In genomic region chr10:91347529-91347928, GRCh38 we compare ENCODE assay signal across 28 cellular contexts.
"Had no signal": no experiment of that assay in that cellular context is flagged by ENCODE, and none has a peak within 500 bp of the region (broad histone marks: within the 10 kb centered on the region; RNA-seq: fewer than 3 reads in every experiment).

No MANE protein-coding gene starts in this region.

- H3K27ac ChIP-seq: esophagus squamous epithelium, heart left ventricle, lower lobe of right lung had no signal

- H3K36me3 Mint-ChIP-seq: activated CD8-positive, alpha-beta memory T cell treated with anti-CD3 and anti-CD28 coated beads, Interleukin-2, amount 10 ng/mL, durations not matched to agents 7 days and 5 days; activated naive CD4-positive, alpha-beta T cell treated with anti-CD3 and anti-CD28 coated beads, Interleukin-2, amount 50 U/mL, for 72 hours; brain; naive B cell; stimulated activated naive B cell treated with anti-CD40 and anti-IgM and Interleukin-4, amounts not matched to agents 10 μg/mL and 1 μg/mL and 100 μg/mL, for 72 hours; type B pancreatic cell had no signal

- DNase-seq: activated CD4-positive, alpha-beta memory T cell treated with anti-CD3 and anti-CD28 coated beads, Interleukin-2, amount 10 ng/mL, durations not matched to agents 7 days and 5 days; activated CD4-positive, alpha-beta T cell treated with anti-CD3 and anti-CD28 coated beads, Interleukin-2, amount 10 ng/mL, durations not matched to agents 24 days and 14 days; activated CD4-positive, CD25-positive, alpha-beta regulatory T cell; activated CD8-positive, alpha-beta memory T cell treated with anti-CD3 and anti-CD28 coated beads, Interleukin-2, amount 10 ng/mL, durations not matched to agents 7 days and 5 days; activated gamma-delta T cell treated with Interleukin-2 at 50 U/mL for 16 hours; activated T-cell treated with anti-CD3 and anti-CD28 coated beads for 4 hours; aorta; central memory CD4-positive, alpha-beta T cell; dermis blood vessel endothelial cell; effector memory CD8-positive, alpha-beta T cell; esophagus squamous epithelium; heart left ventricle; kidney; lower lobe of right lung; naive B cell; nucleus accumbens; stimulated activated CD4-positive, alpha-beta T cell treated with anti-CD3 and anti-CD28 coated beads, Interleukin-15, amount 100 ng/mL, for 24 hours; stimulated activated CD8-positive, alpha-beta memory T cell treated with anti-CD3 and anti-CD28 coated beads, Interleukin-4, amount 100 ng/mL, for 48 hours; stimulated activated naive B cell treated with anti-CD40 and anti-IgM and Interleukin-4, amounts not matched to agents 10 μg/mL and 1 μg/mL and 100 μg/mL, for 72 hours; SW 1271; T-helper 17 cell had no signal

- H3K4me2 ChIP-seq: smooth muscle cell had no signal

- ATAC-seq: activated CD8-positive, alpha-beta memory T cell treated with anti-CD3 and anti-CD28 coated beads, Interleukin-2, amount 10 ng/mL, durations not matched to agents 7 days and 5 days; effector memory CD8-positive, alpha-beta T cell; heart left ventricle; left lobe of liver; lower lobe of right lung; sciatic nerve; stimulated activated naive B cell treated with anti-CD40 and anti-IgM and Interleukin-4, amounts not matched to agents 10 μg/mL and 1 μg/mL and 100 μg/mL, for 72 hours; T-helper 17 cell had no signal

- H3K36me3 ChIP-seq: esophagus squamous epithelium, heart left ventricle, lower lobe of right lung had no signal

- H3K27me3 ChIP-seq: esophagus squamous epithelium, heart left ventricle had no signal

- H3K4me3 Mint-ChIP-seq: activated CD4-positive, alpha-beta memory T cell treated with anti-CD3 and anti-CD28 coated beads, Interleukin-2, amount 10 ng/mL, durations not matched to agents 7 days and 5 days; activated CD4-positive, alpha-beta T cell treated with anti-CD3 and anti-CD28 coated beads, Interleukin-2, amount 10 ng/mL, durations not matched to agents 24 days and 14 days; activated CD8-positive, alpha-beta memory T cell treated with anti-CD3 and anti-CD28 coated beads, Interleukin-2, amount 10 ng/mL, durations not matched to agents 7 days and 5 days; activated T-helper 1 cell treated with anti-CD3 and anti-CD28 coated beads, Interleukin-12 subunit alpha, Interleukin-12 subunit beta, Interleukin-2, Interleukin-4 antibody, amounts not matched to agents 30 ng/mL and 10 ng/mL and 1 ng/mL, durations not matched to agents 14 hours and 24 hours and 36 hours; brain; effector memory CD8-positive, alpha-beta T cell; naive B cell; stimulated activated naive B cell treated with anti-CD40 and anti-IgM and Interleukin-4, amounts not matched to agents 10 μg/mL and 1 μg/mL and 100 μg/mL, for 72 hours; T-helper 17 cell; type B pancreatic cell had no signal

- H3K9me3 Mint-ChIP-seq: activated CD4-positive, alpha-beta memory T cell treated with anti-CD3 and anti-CD28 coated beads, Interleukin-2, amount 10 ng/mL, durations not matched to agents 7 days and 5 days; activated CD4-positive, alpha-beta T cell treated with anti-CD3 and anti-CD28 coated beads, Interleukin-2, amount 10 ng/mL, durations not matched to agents 24 days and 14 days; activated naive CD4-positive, alpha-beta T cell treated with anti-CD3 and anti-CD28 coated beads, Interleukin-2, amount 50 U/mL, for 72 hours; activated T-helper 1 cell treated with anti-CD3 and anti-CD28 coated beads, Interleukin-12 subunit alpha, Interleukin-12 subunit beta, Interleukin-2, Interleukin-4 antibody, amounts not matched to agents 30 ng/mL and 10 ng/mL and 1 ng/mL, durations not matched to agents 14 hours and 24 hours and 36 hours; effector memory CD8-positive, alpha-beta T cell; naive B cell had no signal

- H3K27ac Mint-ChIP-seq: activated CD4-positive, alpha-beta memory T cell treated with anti-CD3 and anti-CD28 coated beads, Interleukin-2, amount 10 ng/mL, durations not matched to agents 7 days and 5 days; activated CD4-positive, alpha-beta T cell treated with anti-CD3 and anti-CD28 coated beads, Interleukin-2, amount 10 ng/mL, durations not matched to agents 24 days and 14 days; activated CD8-positive, alpha-beta memory T cell treated with anti-CD3 and anti-CD28 coated beads, Interleukin-2, amount 10 ng/mL, durations not matched to agents 7 days and 5 days; activated naive CD4-positive, alpha-beta T cell treated with anti-CD3 and anti-CD28 coated beads, Interleukin-2, amount 50 U/mL, for 72 hours; activated T-helper 1 cell treated with anti-CD3 and anti-CD28 coated beads, Interleukin-12 subunit alpha, Interleukin-12 subunit beta, Interleukin-2, Interleukin-4 antibody, amounts not matched to agents 30 ng/mL and 10 ng/mL and 1 ng/mL, durations not matched to agents 14 hours and 24 hours and 36 hours; brain; effector memory CD8-positive, alpha-beta T cell; naive B cell; stimulated activated naive B cell treated with anti-CD40 and anti-IgM and Interleukin-4, amounts not matched to agents 10 μg/mL and 1 μg/mL and 100 μg/mL, for 72 hours; T-helper 17 cell; type B pancreatic cell had no signal

- H3K4me3 ChIP-seq: esophagus squamous epithelium, heart left ventricle, lower lobe of right lung, smooth muscle cell had no signal

- H3K27me3 Mint-ChIP-seq: activated CD4-positive, alpha-beta memory T cell treated with anti-CD3 and anti-CD28 coated beads, Interleukin-2, amount 10 ng/mL, durations not matched to agents 7 days and 5 days; activated CD4-positive, alpha-beta T cell treated with anti-CD3 and anti-CD28 coated beads, Interleukin-2, amount 10 ng/mL, durations not matched to agents 24 days and 14 days; activated CD8-positive, alpha-beta memory T cell treated with anti-CD3 and anti-CD28 coated beads, Interleukin-2, amount 10 ng/mL, durations not matched to agents 7 days and 5 days; brain; naive B cell; T-helper 17 cell; type B pancreatic cell had no signal

- H3K9me3 ChIP-seq: esophagus squamous epithelium, heart left ventricle, lower lobe of right lung had no signal

- H3K4me1 Mint-ChIP-seq: activated CD4-positive, alpha-beta memory T cell treated with anti-CD3 and anti-CD28 coated beads, Interleukin-2, amount 10 ng/mL, durations not matched to agents 7 days and 5 days; naive B cell; stimulated activated naive B cell treated with anti-CD40 and anti-IgM and Interleukin-4, amounts not matched to agents 10 μg/mL and 1 μg/mL and 100 μg/mL, for 72 hours; T-helper 17 cell had no signal
